In the genomic region with DNA sequence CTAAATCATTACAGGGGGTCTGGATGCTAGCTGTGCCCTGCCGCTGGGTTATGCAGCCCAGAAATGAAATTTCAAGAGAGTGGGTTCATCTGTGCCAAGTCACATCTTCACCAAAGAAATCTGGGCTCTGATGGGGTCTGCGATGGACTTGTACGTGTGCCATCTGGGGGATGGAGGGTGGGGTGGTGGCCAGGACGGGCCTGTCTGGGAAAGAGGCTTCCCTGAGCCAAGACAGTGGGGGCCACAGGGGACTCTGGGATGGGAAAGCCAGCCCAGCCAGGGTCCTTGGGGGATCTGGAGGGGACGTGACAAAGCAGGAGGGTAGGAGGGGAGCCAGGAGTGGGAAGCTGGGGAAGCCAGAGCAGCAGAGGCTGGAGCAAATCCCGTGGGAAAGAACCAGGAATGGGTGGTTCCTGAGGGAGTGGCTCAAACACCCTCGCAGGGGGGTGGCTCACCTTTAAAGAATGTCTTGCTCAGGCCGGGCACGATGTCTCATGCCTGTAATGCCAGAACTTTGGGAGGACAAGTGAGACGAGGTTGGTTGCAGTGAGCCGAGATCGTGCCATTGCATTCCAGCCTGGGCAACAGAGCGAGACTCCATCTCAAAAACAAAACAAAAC, we compare ENCODE assay signal across 19 cellular contexts. TPM values are rescaled to one million over a fixed set of nuclear protein-coding genes. Genes with fewer than 3 reads are reported as not detected.
DNase-seq lines count a peak whose midpoint lies in the region; ATAC-seq and TF ChIP-seq lines count a peak whose summit lies in the region.
"Had no signal": no experiment of that assay in that cellular context is flagged by ENCODE, and none has a peak within 500 bp of the region (broad histone marks: within the 10 kb centered on the region; RNA-seq: fewer than 3 reads in every experiment).

No MANE protein-coding gene starts in this region.

- TF ChIP-seq CTCF in Calu3 (IDR thresholded peaks at IDR 0.05; ENCODE audit: unreplicated experiment): no peak
- no peak for TF ChIP-seq CTCF in omental fat pad (IDR thresholded peaks at IDR 0.05)
- TF ChIP-seq CTCF in type B pancreatic cell (conservative IDR thresholded peaks at IDR 0.05): no peak

- peak; percentile 71 for DNase-seq in Calu3
- DNase-seq in HT-29 (ENCODE audit: low spot score): peak; percentile 66
- peak; percentile 39 for DNase-seq in astrocyte of the hippocampus (ENCODE audit: low read depth, low spot score)
- DNase-seq in omental fat pad (ENCODE audit: low spot score): no peak
- no peak for DNase-seq in KBM-7
- DNase-seq in putamen (ENCODE audit: low spot score): no peak
- DNase-seq in type B pancreatic cell (ENCODE audit: extremely low spot score, unreplicated experiment): no peak
- DNase-seq: C1 segment of cervical spinal cord, DMS53, HCEC 1CT, immature natural killer cell, NCI-H2029, NCI-H526, psoas muscle had no signal

- in situ Hi-C loops in KBM-7 (cut with MboI; ENCODE audit: low pct_unique_long_range_greater_than_20kb, low sequenced_read_pairs): no loop called here

- no peak overlapping the region for H3K27ac Mint-ChIP-seq in Calu3 (ENCODE audit: unreplicated experiment)
- H3K27ac Mint-ChIP-seq in type B pancreatic cell: no peak overlapping the region
- H3K27ac Mint-ChIP-seq: activated naive CD4-positive, alpha-beta T cell treated with anti-CD3 and anti-CD28 coated beads, Interleukin-2, amount 50 U/mL, for 24 hours; immature natural killer cell; stimulated activated memory B cell treated with anti-CD40 and anti-IgM and Interleukin-4, amounts not matched to agents 10 μg/mL and 1 μg/mL and 100 μg/mL, for 72 hours had no signal

- ATAC-seq in omental fat pad (ENCODE audit: low FRiP score): peak; percentile 88
- no peak for ATAC-seq in GM21390 (IDR thresholded peaks at IDR 0.05; ENCODE audit: unreplicated experiment)
- ATAC-seq: psoas muscle; stimulated activated memory B cell treated with anti-CD40 and anti-IgM and Interleukin-4, amounts not matched to agents 10 μg/mL and 1 μg/mL and 100 μg/mL, for 72 hours had no signal

- intact Hi-C loops in Calu3 (cut with micrococcal nuclease; ENCODE audit: unreplicated experiment): no loop called here

- H3K27me3 Mint-ChIP-seq in Calu3 (ENCODE audit: unreplicated experiment) (no peaks in the 10 kb centered on the region), type B pancreatic cell (peaks cover 26% of the 10 kb centered on the region)

- CTCF ChIA-PET in Calu3 (lab: Charles Lee): no interaction called here

- H3K4me3 Mint-ChIP-seq in Calu3 (ENCODE audit: low read depth, unreplicated experiment): no peak overlapping the region
- H3K4me3 Mint-ChIP-seq in type B pancreatic cell: no peak overlapping the region
- H3K4me3 Mint-ChIP-seq: activated naive CD4-positive, alpha-beta T cell treated with anti-CD3 and anti-CD28 coated beads, Interleukin-2, amount 50 U/mL, for 24 hours; brain; immature natural killer cell; nephron; stimulated activated memory B cell treated with anti-CD40 and anti-IgM and Interleukin-4, amounts not matched to agents 10 μg/mL and 1 μg/mL and 100 μg/mL, for 72 hours had no signal

- H3K9me3 Mint-ChIP-seq in Calu3 (ENCODE audit: low read depth, unreplicated experiment) (no peaks in the 10 kb centered on the region), type B pancreatic cell (peaks cover 5% of the 10 kb centered on the region)
- H3K9me3 Mint-ChIP-seq: activated naive CD4-positive, alpha-beta T cell treated with anti-CD3 and anti-CD28 coated beads, Interleukin-2, amount 50 U/mL, for 24 hours; immature natural killer cell; nephron; stimulated activated memory B cell treated with anti-CD40 and anti-IgM and Interleukin-4, amounts not matched to agents 10 μg/mL and 1 μg/mL and 100 μg/mL, for 72 hours had no signal

- H3K4me1 Mint-ChIP-seq in Calu3 (ENCODE audit: low read depth, unreplicated experiment) (peaks cover 22% of the 10 kb centered on the region), type B pancreatic cell (ENCODE audit: unreplicated experiment) (peaks cover 26% of the 10 kb centered on the region)
- H3K4me1 Mint-ChIP-seq: activated naive CD4-positive, alpha-beta T cell treated with anti-CD3 and anti-CD28 coated beads, Interleukin-2, amount 50 U/mL, for 24 hours; immature natural killer cell had no signal

- BruUV-seq in Calu3 (replicated peaks; lab: Mats Ljungman, UMichigan): no TSS peak

- no peaks in the 10 kb centered on the region for H3K36me3 Mint-ChIP-seq in Calu3 (ENCODE audit: insufficient read depth, unreplicated experiment)
- H3K36me3 Mint-ChIP-seq in type B pancreatic cell: no peaks in the 10 kb centered on the region
- H3K36me3 Mint-ChIP-seq: activated naive CD4-positive, alpha-beta T cell treated with anti-CD3 and anti-CD28 coated beads, Interleukin-2, amount 50 U/mL, for 24 hours; brain; immature natural killer cell; stimulated activated memory B cell treated with anti-CD40 and anti-IgM and Interleukin-4, amounts not matched to agents 10 μg/mL and 1 μg/mL and 100 μg/mL, for 72 hours had no signal

RNA-seq across cellular contexts. Expression of a gene that starts 36.3 kb away (rescaled TPM):
- 112 and 120 TPM in 2 replicates for total RNA-seq in Calu3 (2022)
- 147 and 158 TPM in 2 replicates for total RNA-seq in HT-29 (2014; rRNA removed; shearing (Covaris generic))
- total RNA-seq in omental fat pad: 100 to 1,000 TPM in 1 of 4 donors, 10 to 100 TPM in 3; 51.8 to 100 (median 68.1) TPM
- 89.0 and 146 TPM in 2 replicates for total RNA-seq in type B pancreatic cell (ENCODE audit: low replicate concordance)

Comparison
In these comparisons a context has a peak if more than half of its experiments do, and no peak if none do; other contexts are left out.
1. DNase-seq: peak in Calu3 (single experiment), HT-29 (single experiment) and astrocyte of the hippocampus (single experiment); none in omental fat pad (single experiment), KBM-7 (single experiment), putamen (single experiment) and type B pancreatic cell (single experiment).